ENCODE assay signal across 11 cellular contexts in the genomic region with DNA sequence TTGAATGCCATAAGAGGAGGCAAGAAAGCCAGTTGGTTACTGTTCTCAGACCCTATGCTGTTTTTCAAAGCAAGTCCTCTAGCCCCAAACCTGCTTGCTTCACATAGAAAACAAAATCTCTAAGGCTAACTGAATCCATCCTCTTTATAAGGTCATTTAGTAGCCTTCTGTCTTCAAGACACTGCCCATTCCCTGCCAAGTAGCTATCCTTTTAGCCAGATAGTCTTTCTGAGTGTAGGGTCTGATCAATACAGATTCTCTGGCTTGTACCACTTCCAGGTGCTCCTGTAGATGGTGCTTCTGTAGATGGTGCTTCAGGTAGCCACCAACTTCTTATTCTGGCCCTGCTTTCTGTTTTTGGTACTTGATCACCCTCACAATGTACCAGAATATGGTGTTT. TPM values are rescaled to one million over a fixed set of nuclear protein-coding genes. Genes with fewer than 3 reads are reported as not detected.
"Had no signal": no experiment of that assay in that cellular context is flagged by ENCODE, and none has a peak within 500 bp of the region (broad histone marks: within the 10 kb centered on the region; RNA-seq: fewer than 3 reads in every experiment).

No MANE protein-coding gene starts in this region.

- H3K4me3 ChIP-seq: GM23248, HAP-1, K562 had no signal

- H3K9ac ChIP-seq: GM23248 had no signal

- H3K9me3 ChIP-seq: HAP-1 had no signal

- H3K9me3 Mint-ChIP-seq: HFFc6 had no signal

- H3K36me3 ChIP-seq: HAP-1 had no signal

- FAIRE-seq: HepG2, K562 had no signal

- H3K4me1 ChIP-seq: HAP-1 had no signal

- H3K4me3 Mint-ChIP-seq: HFFc6 had no signal

- H3K27ac ChIP-seq: GM23248, HL-60 had no signal

- H2AFZ ChIP-seq: GM23248 had no signal

- DNase-seq: GOT3, H7, HFFc6, KG1 had no signal

- H3K27ac Mint-ChIP-seq: HFFc6 had no signal

- ATAC-seq: HepG2, K562 had no signal

RNA-seq across cellular contexts. Expression of a gene that starts 15.9 kb away (rescaled TPM):
- total RNA-seq: GM23248, H4, H7, HepG2, HFFc6, HT1080, K562 had no signal
- polyA plus RNA-seq: GM23248, HepG2, K562 had no signal

RNA-seq across cellular contexts. Expression of a gene that starts 33.9 kb away (rescaled TPM):
- total RNA-seq: GM23248, H7, HepG2, HFFc6, HT1080, K562 had no signal
- polyA plus RNA-seq: GM23248, HepG2, K562 had no signal
